ENCODE assay signal across 14 cellular contexts in genomic region chr10:110505130-110505815, GRCh38. TPM values are rescaled to one million over a fixed set of nuclear protein-coding genes. Genes with fewer than 3 reads are reported as not detected.
DNase-seq lines count a peak whose midpoint lies in the region; ATAC-seq and TF ChIP-seq lines count a peak whose summit lies in the region.
"Had no signal": no experiment of that assay in that cellular context is flagged by ENCODE, and none has a peak within 500 bp of the region (broad histone marks: within the 10 kb centered on the region; RNA-seq: fewer than 3 reads in every experiment).

No MANE protein-coding gene starts in this region.

- no peak overlapping the region for H2AFZ ChIP-seq in ACC112 (ENCODE audit: low read length, unreplicated experiment)

- TF ChIP-seq POLR2A in breast epithelium (IDR thresholded peaks at IDR 0.05) = no peak

- H3K36me3 ChIP-seq in ACC112 (ENCODE audit: insufficient read depth, low read length) = peaks cover 67% of the 10 kb centered on the region
- H3K36me3 ChIP-seq in breast epithelium = no peaks in the 10 kb centered on the region
- H3K36me3 ChIP-seq: ovary had no signal

- H3K9me3 ChIP-seq in breast epithelium = no peaks in the 10 kb centered on the region
- H3K9me3 ChIP-seq: ovary, tibial nerve had no signal

- ATAC-seq in natural killer cell (no peak), HG03378 (IDR thresholded peaks at IDR 0.05; ENCODE audit: unreplicated experiment) (no peak), GM18861 (IDR thresholded peaks at IDR 0.05; ENCODE audit: unreplicated experiment) (no peak)

- H3K4me3 Mint-ChIP-seq in Calu3 (ENCODE audit: low read depth, unreplicated experiment) (no peak overlapping the region), natural killer cell (peak overlapping the region; percentile 76)

- CTCF ChIA-PET in Calu3 (lab: Charles Lee) = interaction anchor here (0.6 kb wide), 1 partner anchor 333 kb away, joined by 3 read pairs; no protein-coding TSS in a partner anchor

- H3K4me3 ChIP-seq in ACC112 (ENCODE audit: low read depth, low read length) (no peak overlapping the region), breast epithelium (no peak overlapping the region)
- H3K4me3 ChIP-seq: ovary, SK-N-MC, tibial nerve had no signal

- no peaks in the 10 kb centered on the region for H3K4me1 Mint-ChIP-seq in Calu3 (ENCODE audit: low read depth, unreplicated experiment)
- peaks cover 54 to 68% of the 10 kb centered on the region in 2 donors for H3K4me1 Mint-ChIP-seq in natural killer cell

- H3K27ac Mint-ChIP-seq in Calu3 (ENCODE audit: unreplicated experiment) (peak overlapping the region; percentile 61), natural killer cell (peak overlapping the region; percentile 96)

- BruUV-seq in Calu3 (replicated peaks; lab: Mats Ljungman, UMichigan) = no TSS peak

- intact Hi-C loops in Calu3 (cut with micrococcal nuclease; ENCODE audit: unreplicated experiment) = no loop called here
- intact Hi-C loops in breast epithelium (cut with DNase I; ENCODE audit: low total_unique reads) = no loop called here
- intact Hi-C loops in natural killer cell (cut with micrococcal nuclease) = loop anchor here (2.0 kb wide), 3 partner anchors 32 to 360 kb away; no protein-coding TSS in a partner anchor

- TF ChIP-seq CTCF in Calu3 (IDR thresholded peaks at IDR 0.05; ENCODE audit: unreplicated experiment) (no peak), breast epithelium (IDR thresholded peaks at IDR 0.05) (no peak), natural killer cell (IDR thresholded peaks at IDR 0.05) (no peak)

- H3K9me3 Mint-ChIP-seq in Calu3 (ENCODE audit: low read depth, unreplicated experiment) (no peaks in the 10 kb centered on the region), natural killer cell (no peaks in the 10 kb centered on the region)

- DNase-seq in Calu3 = no peak
- DNase-seq in breast epithelium (ENCODE audit: low spot score in 2 of 2) = no peak
- DNase-seq in natural killer cell = no peak
- DNase-seq in 8988T = no peak
- no peak for DNase-seq in stimulated activated CD4-positive, alpha-beta T cell treated with anti-CD3 and anti-CD28 coated beads, Interleukin-1b, Interleukin-23, amount 100 ng/mL, for 48 hours
- DNase-seq: brain microvascular endothelial cell, NCI-H1105, NCI-H526 treated with DMSO at 0.1 percent for 48 hours, ovary had no signal

- H3K27ac ChIP-seq in ACC112 (ENCODE audit: low read depth, low read length) (peak overlapping the region; percentile 85), breast epithelium (peak overlapping the region; percentile 71 to 79)
- H3K27ac ChIP-seq: SK-N-MC had no signal

- H3K4me1 ChIP-seq in ACC112 (ENCODE audit: control insufficient read depth, insufficient read depth, low read length, unreplicated experiment) = peaks cover 44% of the 10 kb centered on the region
- peaks cover 4 to 23% of the 10 kb centered on the region in 2 donors for H3K4me1 ChIP-seq in breast epithelium

- peaks cover 95% of the 10 kb centered on the region for H3K79me2 ChIP-seq in ACC112 (ENCODE audit: control insufficient read depth, insufficient read depth, low read length, unreplicated experiment)

- H3K27me3 Mint-ChIP-seq in Calu3 (ENCODE audit: unreplicated experiment) = no peaks in the 10 kb centered on the region
- no peaks in the 10 kb centered on the region for H3K27me3 Mint-ChIP-seq in natural killer cell (ENCODE audit: low read depth in 2 of 2)

- H3K36me3 Mint-ChIP-seq in Calu3 (ENCODE audit: insufficient read depth, unreplicated experiment) = peaks cover 90% of the 10 kb centered on the region
- peaks cover 7% of the 10 kb centered on the region for H3K36me3 Mint-ChIP-seq in natural killer cell

- H3K27me3 ChIP-seq in ACC112 (ENCODE audit: insufficient read depth, low read length) = no peaks in the 10 kb centered on the region
- no peaks in the 10 kb centered on the region for H3K27me3 ChIP-seq in breast epithelium
- H3K27me3 ChIP-seq: brain microvascular endothelial cell, ovary, tibial nerve had no signal

RNA-seq across cellular contexts. Expression of gene DUSP5, which starts 7.6 kb away (rescaled TPM):
- 34.0 and 55.8 TPM in 2 replicates for total RNA-seq in Calu3 (2022)
- 10 to 100 TPM in 2 of 3 donors, 1 to 10 TPM in 1; 3.8 to 35.4 (median 26.9) TPM for total RNA-seq in breast epithelium
- 10 to 100 TPM; 56.3 to 98.9 (median 69.6) TPM for total RNA-seq in natural killer cell
